Comparison of ENCODE assay signal across 17 cellular contexts in genomic region chr3:18481946-18482548, GRCh38.
"Had no signal": no experiment of that assay in that cellular context is flagged by ENCODE, and none has a peak within 500 bp of the region (broad histone marks: within the 10 kb centered on the region; RNA-seq: fewer than 3 reads in every experiment).

No MANE protein-coding gene starts in this region.

- H3K27me3 ChIP-seq: gastroesophageal sphincter, ovary, testis had no signal

- H3K9me3 Mint-ChIP-seq: central memory CD8-positive, alpha-beta T cell; neural crest cell had no signal

- DNase-seq: activated CD4-positive, alpha-beta memory T cell treated with anti-CD3 and anti-CD28 coated beads for 36 hours; activated CD4-positive, CD25-positive, alpha-beta regulatory T cell treated with anti-CD3 and anti-CD28 coated beads, Interleukin-2, amount 50 U/mL, for 72 hours; activated CD8-positive, alpha-beta memory T cell treated with anti-CD3 and anti-CD28 coated beads, Interleukin-2, amount 50 U/mL, for 48 hours; activated naive CD4-positive, alpha-beta T cell treated with Interleukin-2 at 50 U/mL for 16 hours; effector memory CD4-positive, alpha-beta T cell; kidney; left ventricle myocardium inferior; mesenchymal stem cell; ovary; stimulated activated CD4-positive, alpha-beta T cell treated with anti-CD3 and anti-CD28 coated beads, Interleukin-4, amount 100 ng/mL, for 1 hour; stimulated activated CD8-positive, alpha-beta memory T cell treated with anti-CD3 and anti-CD28 coated beads, Interleukin-4, amount 100 ng/mL, for 48 hours; stimulated activated naive CD8-positive, alpha-beta T cell treated with anti-CD3 and anti-CD28 coated beads, Interleukin-15, amount 100 ng/mL, for 72 hours; T-helper 2 cell; testis had no signal

- H3K36me3 ChIP-seq: gastroesophageal sphincter, left ventricle myocardium inferior, ovary had no signal

- H3K4me3 ChIP-seq: gastroesophageal sphincter, left ventricle myocardium inferior, ovary, testis had no signal

- FAIRE-seq: kidney had no signal

- H3K4me3 Mint-ChIP-seq: activated CD4-positive, alpha-beta memory T cell treated with anti-CD3 and anti-CD28 coated beads for 36 hours; central memory CD8-positive, alpha-beta T cell; neural crest cell; stimulated activated naive CD8-positive, alpha-beta T cell treated with anti-CD3 and anti-CD28 coated beads, Interleukin-15, amount 100 ng/mL, for 72 hours had no signal

- H3K4me1 Mint-ChIP-seq: central memory CD8-positive, alpha-beta T cell; neural crest cell had no signal

- H3K27me3 Mint-ChIP-seq: activated CD4-positive, alpha-beta memory T cell treated with anti-CD3 and anti-CD28 coated beads for 36 hours; central memory CD8-positive, alpha-beta T cell; stimulated activated naive CD8-positive, alpha-beta T cell treated with anti-CD3 and anti-CD28 coated beads, Interleukin-15, amount 100 ng/mL, for 72 hours had no signal

- H3K27ac Mint-ChIP-seq: activated CD4-positive, alpha-beta memory T cell treated with anti-CD3 and anti-CD28 coated beads for 36 hours had no signal

- ATAC-seq: gastroesophageal sphincter; stimulated activated naive CD8-positive, alpha-beta T cell treated with anti-CD3 and anti-CD28 coated beads, Interleukin-15, amount 100 ng/mL, for 72 hours had no signal

- H3K9me3 ChIP-seq: ovary, testis had no signal

- H3K27ac ChIP-seq: gastroesophageal sphincter, left ventricle myocardium inferior, ovary, testis had no signal

- H3K4me1 ChIP-seq: gastroesophageal sphincter, left ventricle myocardium inferior, testis had no signal
